10 cellular contexts compared by ENCODE assay signal in genomic region chr1:19455353-19455752, GRCh38. TPM values are rescaled to one million over a fixed set of nuclear protein-coding genes. Genes with fewer than 3 reads are reported as not detected.
DNase-seq lines count a peak whose midpoint lies in the region; ATAC-seq, FAIRE-seq and TF ChIP-seq lines count a peak whose summit lies in the region.
"Had no signal": no experiment of that assay in that cellular context is flagged by ENCODE, and none has a peak within 500 bp of the region (broad histone marks: within the 10 kb centered on the region; RNA-seq: fewer than 3 reads in every experiment).

No MANE protein-coding gene starts in this region.

- no peaks in the 10 kb centered on the region for H3K27me3 Mint-ChIP-seq in naive thymus-derived CD8-positive, alpha-beta T cell

- POLR2A ChIA-PET in GM12878 (lab: Charles Lee), result interaction anchor here (1.1 kb wide), 1 partner anchor 141 kb away, joined by 4 read pairs; a partner anchor contains a TSS
- POLR2A ChIA-PET in naive thymus-derived CD8-positive, alpha-beta T cell (lab: Charles Lee), result interaction anchor here (26.9 kb wide), 1 partner anchor 23 kb away, joined by 808 read pairs; the partner anchor contains the start of gene CAPZB

- TF ChIP-seq POLR2A in heart left ventricle (IDR thresholded peaks at IDR 0.05) (no peak), GM12878 (IDR thresholded peaks at IDR 0.05; ENCODE audit: low read depth, low read length) (no peak), upper lobe of left lung (IDR thresholded peaks at IDR 0.05) (no peak)

- H3K4me1 Mint-ChIP-seq in naive thymus-derived CD8-positive, alpha-beta T cell, result peaks cover 58 to 96% (median 93%) of the 10 kb centered on the region in 4 donors

- H3K27me3 ChIP-seq in heart left ventricle (no peaks in the 10 kb centered on the region), GM12878 (replicated peaks in 1 of 2; ENCODE audit: control insufficient read depth in 2 of 2, insufficient read depth in 2 of 2, low read length in 1 of 2) (no peaks in the 10 kb centered on the region), upper lobe of left lung (no peaks in the 10 kb centered on the region)

- no peak for TF ChIP-seq RAD21 in GM12878 (IDR thresholded peaks at IDR 0.05; ENCODE audit: insufficient read depth, low read depth, low read length)

- H3K4me1 ChIP-seq in heart left ventricle (peaks cover 10 to 100% (median 90%) of the 10 kb centered on the region in 12 donors), GM12878 (ENCODE audit: control insufficient read depth, insufficient read depth, low read length) (peaks cover 51% of the 10 kb centered on the region), upper lobe of left lung (peaks cover 83 to 97% (median 93%) of the 10 kb centered on the region in 4 donors)

- H3K4me3 ChIP-seq in heart left ventricle (no peak overlapping the region), GM12878 (no peak overlapping the region), upper lobe of left lung (no peak overlapping the region)

- H3K9me3 ChIP-seq in heart left ventricle (no peaks in the 10 kb centered on the region), GM12878 (replicated peaks; ENCODE audit: control insufficient read depth, insufficient read depth, low read length) (no peaks in the 10 kb centered on the region), upper lobe of left lung (no peaks in the 10 kb centered on the region)

- CTCF ChIA-PET in GM12878 (lab: Yijun Ruan, JAX), result no interaction called here

- no peaks in the 10 kb centered on the region for H3K9me3 Mint-ChIP-seq in naive thymus-derived CD8-positive, alpha-beta T cell

- BruUV-seq in GM12878 (replicated peaks; lab: Mats Ljungman, UMichigan), result no TSS peak

- intact Hi-C loops in heart left ventricle (cut with DNase I) (no loop called here), Right ventricle myocardium inferior (cut with DNase I) (loop anchor here (5.0 kb wide), 1 partner anchor 63 kb away; no protein-coding TSS in a partner anchor), GM12878 (cut with micrococcal nuclease; ENCODE audit: unreplicated experiment) (no loop called here)

- WGBS in heart left ventricle, 4 donors, result 78 to 88% (median 84%) methylated on average over 8 of the region's 8 CpGs
- WGBS in GM12878 (ENCODE audit: insufficient coverage, insufficient replicate concordance, low lambda C conversion rate, missing lambda C conversion rate), result 73% methylated on average over 8 of the region's 8 CpGs
- WGBS in upper lobe of left lung, 2 donors, result 83 to 90% methylated on average over 8 of the region's 8 CpGs

- H3K36me3 ChIP-seq in heart left ventricle (no peaks in the 10 kb centered on the region), GM12878 (ENCODE audit: control insufficient read depth in 2 of 2, insufficient read depth in 2 of 2, low read length in 1 of 2) (peaks cover 1 to 5% of the 10 kb centered on the region in 2 experiments; a peak in 2 of 4 replicates), upper lobe of left lung (no peaks in the 10 kb centered on the region)

- SMC1A ChIA-PET in GM12878 (lab: Charles Lee; ENCODE audit: uncharacterized antibody, unreplicated experiment), result interaction anchor here (0.6 to 2.1 kb wide), 5 partner anchors 16 to 152 kb away, joined by 3 to 6 read pairs (median 3); no protein-coding TSS in a partner anchor

- peak overlapping the region in 9 of 12 donors; percentile 20 to 93 (median 61) for H3K27ac ChIP-seq in heart left ventricle
- peak overlapping the region; percentile 74 for H3K27ac ChIP-seq in GM12878 (ENCODE audit: control insufficient read depth, insufficient read depth)
- H3K27ac ChIP-seq in upper lobe of left lung, result peak overlapping the region; percentile 32 to 58 (median 48)

- H3K36me3 Mint-ChIP-seq in naive thymus-derived CD8-positive, alpha-beta T cell, result peaks cover 0 to 14% (median 0%) of the 10 kb centered on the region in 3 donors

- H3K79me2 ChIP-seq in GM12878 (ENCODE audit: control insufficient read depth, insufficient read depth, low read length), result peaks cover 93% of the 10 kb centered on the region

- peak overlapping the region; percentile 31 for H3K4me2 ChIP-seq in GM12878 (ENCODE audit: control insufficient read depth, insufficient read depth)

- H4K20me1 ChIP-seq in GM12878 (ENCODE audit: control insufficient read depth, insufficient read depth), result peaks cover 17% of the 10 kb centered on the region

- peak overlapping the region; percentile 16 to 84 (median 72) for H3K4me3 Mint-ChIP-seq in naive thymus-derived CD8-positive, alpha-beta T cell

- DNase-seq in heart left ventricle (no peak), Right ventricle myocardium inferior (ENCODE audit: missing footprints) (no peak), GM12878 (ENCODE audit: low read depth, low spot score) (no peak), upper lobe of left lung (no peak), NCI-H526 treated with DMSO at 0.1 percent for 48 hours (lab: John Stamatoyannopoulos, UW) (no peak), NCI-H1694 treated with DMSO at 0.1 percent for 48 hours (lab: John Stamatoyannopoulos, UW) (no peak)
- DNase-seq in naive thymus-derived CD8-positive, alpha-beta T cell, result no peak
- DNase-seq: activated effector memory CD4-positive, alpha-beta T cell treated with Interleukin-2 at 50 U/mL for 16 hours; NCI-H2029 treated with DMSO at 0.1 percent for 48 hours had no signal

- TF ChIP-seq EP300 in GM12878 (IDR thresholded peaks at IDR 0.05; ENCODE audit: borderline replicate concordance in 1 of 2, control insufficient read depth in 1 of 2, low read depth in 2 of 2, low read length in 2 of 2), result no peak
- no peak for TF ChIP-seq EP300 in upper lobe of left lung (IDR thresholded peaks at IDR 0.05)

- TF ChIP-seq CTCF in heart left ventricle (IDR thresholded peaks at IDR 0.05), result no peak
- TF ChIP-seq CTCF in GM12878 (IDR thresholded peaks at IDR 0.05 in 2 of 3, conservative IDR thresholded peaks at IDR 0.05 in 1 of 3; ENCODE audit: control insufficient read depth in 2 of 3, extremely low read depth in 1 of 3, insufficient read depth in 1 of 3, low read depth in 3 of 3, low read length in 3 of 3), result no peak
- TF ChIP-seq CTCF in upper lobe of left lung (IDR thresholded peaks at IDR 0.05), result no peak

- H3K9ac ChIP-seq in GM12878 (ENCODE audit: control insufficient read depth, insufficient read depth, low read length), result no peak overlapping the region; the same call in 1 of the 2 replicates

- RAD21 ChIA-PET in GM12878 (lab: Charles Lee; ENCODE audit: unreplicated experiment), result interaction anchor here (1.2 to 1.6 kb wide), 3 partner anchors 8 to 65 kb away, joined by 3 to 4 read pairs (median 3); no protein-coding TSS in a partner anchor

- in situ Hi-C loops in GM12878 (cut with MboI), result no loop called here

- H3K27ac Mint-ChIP-seq in naive thymus-derived CD8-positive, alpha-beta T cell, result peak overlapping the region; percentile 87 to 98 (median 91)

- ATAC-seq in heart left ventricle (no peak), Right ventricle myocardium inferior (no peak), GM12878 (no peak), upper lobe of left lung (ENCODE audit: low FRiP score in 2 of 2) (no peak), GM21529 (IDR thresholded peaks at IDR 0.05; ENCODE audit: unreplicated experiment) (no peak)
- no peak for ATAC-seq in naive thymus-derived CD8-positive, alpha-beta T cell

- no peak for FAIRE-seq in GM12878 (lab: Jason Lieb, UNC)

- no peak overlapping the region for H2AFZ ChIP-seq in GM12878 (ENCODE audit: control insufficient read depth, low read depth, low read length)

TF ChIP-seq in GM12878, 131 proteins besides CTCF, POLR2A, EP300 and RAD21:
- TF ChIP-seq SREBF1 (IDR thresholded peaks at IDR 0.05; ENCODE audit: low read length), result no peak
- TF ChIP-seq NR2C2 (IDR thresholded peaks at IDR 0.05; ENCODE audit: borderline replicate concordance, control insufficient read depth, insufficient read length, low read depth), result no peak
- TF ChIP-seq MEF2A (IDR thresholded peaks at IDR 0.05; ENCODE audit: insufficient read depth, low read depth, low read length), result no peak
- TF ChIP-seq ZBTB33 (IDR thresholded peaks at IDR 0.05), result no peak
- TF ChIP-seq MYB (IDR thresholded peaks at IDR 0.05; ENCODE audit: borderline replicate concordance, low read depth, low read length), result no peak

RNA-seq across cellular contexts. Expression of gene CAPZB, which starts 30.0 kb away (rescaled TPM):
- total RNA-seq in heart left ventricle (100 to 1,000 TPM in 8 of 9 donors, 10 to 100 TPM in 1; 77.8 to 348 (median 237) TPM), Right ventricle myocardium inferior (267 TPM), GM12878 (2014; rRNA removed) (88.3 and 104 TPM in 2 replicates), GM12878 (2014; rRNA removed; fragmentation: Illumina TruSeq; extraction: Trizol) (204 TPM in 2 replicates), GM12878 (2021) (393 and 404 TPM in 2 replicates), upper lobe of left lung (100 to 1,000 TPM in 5 of 6 donors, 10 to 100 TPM in 1; 96.4 to 303 (median 144) TPM)
- polyA plus RNA-seq in heart left ventricle (100 to 1,000 TPM; 228 to 255 TPM), GM12878 (2011; rRNA removed) (138 and 184 TPM in 2 replicates), GM12878 (2014; fragmentation: Illumina TruSeq; extraction: Trizol) (409 and 454 TPM in 2 replicates), GM12878 (2014; fragmentation: Nextera tagmentation; extraction: Ambion mirVana) (100 to 1,000 TPM; 121 to 147 TPM), GM12878 (2014; rRNA removed) (198 and 222 TPM in 2 replicates), GM12878 (2016; fragmentation: Nextera tagmentation; extraction: Ambion mirVana) (100 to 1,000 TPM; 324 to 365 TPM)
- 49.2 and 56.8 TPM in 2 replicates for total RNA-seq in GM12878 (2013; cell fraction: nucleolus; rRNA removed)
- 244 TPM for polyA plus RNA-seq in GM12878 (2011; ENCODE audit: low read depth)
- 228 and 231 TPM in 2 replicates for polyA plus RNA-seq in GM12878 (2011; cell fraction: cytosol; rRNA removed)
- polyA plus RNA-seq in GM12878 (2011; cell fraction: nucleus; rRNA removed), result 101 and 110 TPM in 2 replicates
- 287 and 325 TPM in 2 replicates for polyA plus RNA-seq in GM12878 (2012)
- 105 and 120 TPM in 2 replicates for polyA minus RNA-seq in GM12878 (2011; rRNA and poly(A)+ RNA removed)
- polyA minus RNA-seq in GM12878 (2011; cell fraction: cytosol; rRNA and poly(A)+ RNA removed), result 57.6 and 63.5 TPM in 2 replicates
- 19.3 and 32.2 TPM in 2 replicates for polyA minus RNA-seq in GM12878 (2011; cell fraction: nucleus; rRNA and poly(A)+ RNA removed)
- total RNA-seq in naive thymus-derived CD8-positive, alpha-beta T cell, result 100 to 1,000 TPM; 268 to 289 TPM
- polyA plus RNA-seq in naive thymus-derived CD8-positive, alpha-beta T cell, result 100 to 1,000 TPM; 475 to 592 (median 562) TPM
